ENCODE assay signal across 12 cellular contexts in the genomic region with DNA sequence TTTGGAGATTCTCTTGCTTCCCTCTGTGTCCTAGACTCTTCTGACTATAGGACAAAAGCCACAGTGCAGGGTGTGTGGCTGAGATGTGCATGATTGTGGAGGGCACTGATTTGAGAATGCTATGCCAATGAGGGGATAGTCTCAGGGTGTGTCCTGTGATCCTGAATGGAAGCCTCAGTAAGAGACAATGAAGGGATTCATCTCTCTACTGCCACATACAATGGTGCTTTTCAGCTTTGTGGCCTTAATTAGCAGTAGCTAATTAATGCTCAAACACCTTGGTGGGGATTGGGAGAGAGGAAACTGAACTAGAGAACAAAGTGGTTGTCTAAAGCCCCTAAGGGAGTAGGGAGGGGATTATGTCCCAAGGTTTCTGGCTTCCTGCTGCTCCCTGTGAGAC.
"Had no signal": no experiment of that assay in that cellular context is flagged by ENCODE, and none has a peak within 500 bp of the region (broad histone marks: within the 10 kb centered on the region; RNA-seq: fewer than 3 reads in every experiment).

No MANE protein-coding gene starts in this region.

- H3K27ac ChIP-seq: esophagus squamous epithelium, parathyroid adenoma, tibial artery had no signal

- H3K9me3 ChIP-seq: esophagus squamous epithelium, tibial artery had no signal

- H2AFZ ChIP-seq: parathyroid adenoma had no signal

- H3K9ac ChIP-seq: parathyroid adenoma had no signal

- H3K27me3 ChIP-seq: esophagus squamous epithelium, tibial artery had no signal

- H3K79me2 ChIP-seq: parathyroid adenoma had no signal

- ATAC-seq: stimulated activated effector memory CD8-positive, alpha-beta T cell treated with anti-CD3 and anti-CD28 coated beads, Interleukin-12 subunit alpha, Interleukin-12 subunit beta, amount 100 ng/mL, for 72 hours had no signal

- H3K4me1 ChIP-seq: parathyroid adenoma had no signal

- H3K36me3 ChIP-seq: esophagus squamous epithelium, tibial artery had no signal

- H3K4me3 ChIP-seq: esophagus squamous epithelium, tibial artery had no signal

- DNase-seq: activated CD4-positive, alpha-beta T cell treated with anti-CD3 and anti-CD28 coated beads for 1 hour; activated CD4-positive, alpha-beta T cell treated with anti-CD3 and anti-CD28 coated beads, Interleukin-2, amount 50 U/mL, for 4 hours; activated naive CD4-positive, alpha-beta T cell treated with anti-CD3 and anti-CD28 coated beads, Interleukin-2, amount 10 ng/mL, durations not matched to agents 7 days and 5 days; activated T-cell treated with anti-CD3 and anti-CD28 coated beads for 4 hours; esophagus squamous epithelium; glutamatergic neuron; retina; stimulated activated CD4-positive, alpha-beta T cell treated with anti-CD3 and anti-CD28 coated beads, Interleukin-12 subunit alpha, Interleukin-12 subunit beta, amount 100 ng/mL, for 4 hours; stimulated activated CD4-positive, alpha-beta T cell treated with anti-CD3 and anti-CD28 coated beads, Interleukin-2, amount 100 ng/mL, for 24 hours; tibial artery had no signal
